In the genomic region with DNA sequence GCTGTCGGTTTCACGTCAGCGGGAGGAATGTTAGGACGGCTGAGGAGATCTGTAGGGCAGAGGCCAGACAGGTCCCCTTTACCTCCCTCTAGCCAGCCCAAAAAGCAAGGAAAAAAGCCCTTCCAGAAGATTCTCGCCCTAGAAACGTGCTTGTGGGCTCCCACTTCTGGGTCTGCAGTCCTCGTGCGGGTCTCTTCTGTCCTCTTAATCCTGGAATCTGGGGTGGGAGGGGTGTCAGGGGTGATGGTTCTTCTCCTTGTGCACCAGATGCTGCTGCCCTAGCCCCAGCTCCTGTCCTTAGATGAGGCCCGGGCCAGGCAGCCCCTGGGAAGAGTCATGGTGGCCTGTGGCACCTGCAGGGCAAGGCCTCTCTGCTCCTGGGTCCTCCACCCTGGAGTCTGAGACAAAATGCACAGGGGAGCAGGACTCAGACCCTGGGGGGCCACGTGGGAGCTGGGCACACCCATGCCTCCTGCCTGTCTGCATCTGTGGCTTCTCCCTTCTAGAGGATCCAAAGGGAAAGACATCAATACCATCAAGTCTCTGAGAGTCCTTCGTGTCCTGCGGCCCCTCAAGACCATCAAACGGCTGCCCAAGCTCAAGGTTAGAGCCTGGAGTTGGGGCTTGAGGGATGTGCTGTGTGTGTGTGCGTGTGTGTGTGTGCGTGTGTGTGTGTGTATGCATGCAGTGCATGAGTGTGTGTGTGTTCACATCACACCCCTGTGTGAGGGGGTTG, we compare ENCODE assay signal across 1 cellular context.
A peak's percentile ranks its signal among the peaks of the same experiment; 100 is the strongest.
TF ChIP-seq lines count a peak whose summit lies in the region.

No MANE protein-coding gene starts in this region.

TF ChIP-seq in HEK293, 187 proteins besides CTCF, POLR2A, EP300 and RAD21 (continued from another document):
- no peak for TF ChIP-seq ZNF571 (tag by site-specific recombination; IDR thresholded peaks at IDR 0.05)
- no peak for TF ChIP-seq ZNF169 (tag by site-specific recombination; IDR thresholded peaks at IDR 0.05)
- TF ChIP-seq ZNF558 (tag by site-specific recombination; IDR thresholded peaks at IDR 0.05) = no peak
- TF ChIP-seq IKZF3 (tag by site-specific recombination; IDR thresholded peaks at IDR 0.05) = no peak
- TF ChIP-seq HOXA7 (CRISPR knock-in tag; IDR thresholded peaks at IDR 0.05; ENCODE audit: borderline replicate concordance) = no peak
- TF ChIP-seq, protein P1, sequence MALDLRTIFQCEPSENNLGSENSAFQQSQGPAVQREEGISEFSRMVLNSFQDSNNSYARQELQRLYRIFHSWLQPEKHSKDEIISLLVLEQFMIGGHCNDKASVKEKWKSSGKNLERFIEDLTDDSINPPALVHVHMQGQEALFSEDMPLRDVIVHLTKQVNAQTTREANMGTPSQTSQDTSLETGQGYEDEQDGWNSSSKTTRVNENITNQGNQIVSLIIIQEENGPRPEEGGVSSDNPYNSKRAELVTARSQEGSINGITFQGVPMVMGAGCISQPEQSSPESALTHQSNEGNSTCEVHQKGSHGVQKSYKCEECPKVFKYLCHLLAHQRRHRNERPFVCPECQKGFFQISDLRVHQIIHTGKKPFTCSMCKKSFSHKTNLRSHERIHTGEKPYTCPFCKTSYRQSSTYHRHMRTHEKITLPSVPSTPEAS (tag by site-specific recombination; IDR thresholded peaks at IDR 0.05) = peak; percentile 80
